12 cellular contexts compared by ENCODE assay signal in the genomic region with DNA sequence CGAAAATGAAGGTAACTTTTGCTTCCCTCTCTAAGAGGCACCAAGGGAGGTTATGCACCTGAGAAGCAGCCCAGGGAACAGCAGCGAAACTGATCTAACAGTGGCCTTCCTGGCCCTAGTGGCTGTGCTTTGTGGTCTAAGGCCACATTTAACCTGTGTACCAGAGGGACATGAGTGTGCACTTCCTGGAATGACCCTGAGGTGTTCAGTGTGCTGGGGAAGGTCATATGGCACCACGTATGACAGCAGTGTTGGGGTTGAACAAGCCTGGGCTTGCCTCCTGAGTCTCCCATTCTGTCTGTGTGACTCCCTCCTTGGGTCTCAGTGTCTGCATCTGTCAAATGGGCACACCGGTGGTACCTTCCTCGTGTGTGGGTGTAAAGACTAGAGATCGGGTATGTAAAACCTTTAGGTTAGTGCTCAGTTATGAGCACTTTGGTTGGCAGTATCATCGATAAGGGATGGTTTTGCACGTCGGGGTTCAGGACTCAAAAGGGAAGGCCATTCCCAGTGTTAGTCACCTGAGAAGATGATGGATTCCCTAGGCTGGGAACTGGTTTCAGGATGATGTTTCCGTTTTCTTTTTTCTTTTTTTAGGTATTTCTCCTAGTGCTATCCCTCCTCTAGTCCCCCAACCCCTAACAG.
DNase-seq lines count a peak whose midpoint lies in the region; ATAC-seq lines count a peak whose summit lies in the region.
"Had no signal": no experiment of that assay in that cellular context is flagged by ENCODE, and none has a peak within 500 bp of the region (broad histone marks: within the 10 kb centered on the region; RNA-seq: fewer than 3 reads in every experiment).

No MANE protein-coding gene starts in this region.

- peak overlapping the region in 1 of 2 donors; percentile 13 for H3K4me3 ChIP-seq in mucosa of rectum (ENCODE audit: low read length in 2 of 2)
- no peak overlapping the region for H3K4me3 ChIP-seq in HAP-1
- H3K4me3 ChIP-seq: adrenal gland had no signal

- in situ Hi-C loops in HAP-1 (cut with MboI; ENCODE audit: low sequenced_read_pairs) = no loop called here

- H3K36me3 ChIP-seq in mucosa of rectum (ENCODE audit: control insufficient read depth in 2 of 2, insufficient read depth in 2 of 2, low read length in 2 of 2) (no peaks in the 10 kb centered on the region), HAP-1 (replicated peaks) (no peaks in the 10 kb centered on the region)
- H3K36me3 ChIP-seq: adrenal gland had no signal

- no peak for DNase-seq in HAP-1 (ENCODE audit: low spot score in 2 of 2)
- DNase-seq in HCEC 1CT = no peak
- DNase-seq in stimulated activated naive CD4-positive, alpha-beta T cell (lab: John Stamatoyannopoulos, UW) = no peak
- no peak for DNase-seq in NCI-H187 treated with DMSO at 0.1 percent for 48 hours (lab: John Stamatoyannopoulos, UW)
- DNase-seq: adrenal gland, NCI-H69, T1000, trophoblast cell had no signal

- H3K4me1 ChIP-seq in mucosa of rectum (ENCODE audit: control insufficient read depth in 2 of 2, insufficient read depth in 2 of 2, low read length in 2 of 2) = peaks cover 6 to 11% of the 10 kb centered on the region in 2 donors
- H3K4me1 ChIP-seq in HAP-1 = no peaks in the 10 kb centered on the region
- H3K4me1 ChIP-seq: adrenal gland had no signal

- H3K9me3 ChIP-seq in mucosa of rectum (ENCODE audit: control insufficient read depth in 2 of 2, low read length in 2 of 2) (no peaks in the 10 kb centered on the region), HAP-1 (no peaks in the 10 kb centered on the region)
- H3K9me3 ChIP-seq: adrenal gland had no signal

- peak; percentile 33 for ATAC-seq in GM18858 (IDR thresholded peaks at IDR 0.05; ENCODE audit: unreplicated experiment)
- ATAC-seq in GM21529 (IDR thresholded peaks at IDR 0.05; ENCODE audit: unreplicated experiment) = peak; percentile 35
- peak; percentile 40 for ATAC-seq in HG03460 (IDR thresholded peaks at IDR 0.05; ENCODE audit: unreplicated experiment)

- no peak overlapping the region for H3K9ac ChIP-seq in mucosa of rectum (ENCODE audit: low read depth in 1 of 2, low read length in 2 of 2)

- H3K27me3 ChIP-seq in mucosa of rectum (ENCODE audit: control insufficient read depth in 2 of 2, insufficient read depth in 2 of 2, low read length in 2 of 2) (no peaks in the 10 kb centered on the region), HAP-1 (ENCODE audit: low read depth) (no peaks in the 10 kb centered on the region)
- H3K27me3 ChIP-seq: adrenal gland had no signal

- H3K27ac ChIP-seq in mucosa of rectum (ENCODE audit: low read depth in 2 of 2, low read length in 2 of 2) = peak overlapping the region; percentile 64 to 77
- H3K27ac ChIP-seq: adrenal gland had no signal
